In the genomic region with DNA sequence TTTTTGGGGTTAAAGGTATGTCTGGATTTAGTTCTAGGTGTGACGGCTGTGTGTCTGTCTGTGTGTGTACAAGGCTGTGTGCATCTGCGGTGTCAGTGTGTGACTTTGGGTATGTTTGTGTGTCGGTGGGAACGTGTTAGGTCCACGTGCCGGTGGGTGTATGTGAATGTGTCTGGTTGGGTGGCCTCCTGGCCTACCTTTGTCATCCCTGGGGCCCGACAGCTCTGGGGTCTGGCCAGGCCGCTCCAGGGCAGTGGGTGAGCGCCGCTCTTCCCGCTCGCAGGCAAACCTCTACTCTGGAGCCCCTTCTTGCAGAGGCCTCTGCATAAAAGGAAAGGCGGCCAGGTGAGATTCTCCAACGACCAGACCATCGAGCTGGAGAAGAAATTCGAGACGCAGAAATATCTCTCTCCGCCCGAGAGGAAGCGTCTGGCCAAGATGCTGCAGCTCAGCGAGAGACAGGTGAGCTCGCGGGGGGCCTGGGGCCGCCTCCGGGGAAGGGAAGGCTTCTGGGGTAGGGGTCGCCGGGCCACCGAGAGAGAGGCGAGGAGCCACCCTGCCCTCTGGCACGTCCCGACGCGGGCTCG, we compare ENCODE assay signal across 10 cellular contexts. TPM values are rescaled to one million over a fixed set of nuclear protein-coding genes. Genes with fewer than 3 reads are reported as not detected.
DNase-seq lines count a peak whose midpoint lies in the region; ATAC-seq and TF ChIP-seq lines count a peak whose summit lies in the region.
"Had no signal": no experiment of that assay in that cellular context is flagged by ENCODE, and none has a peak within 500 bp of the region (broad histone marks: within the 10 kb centered on the region; RNA-seq: fewer than 3 reads in every experiment).

No MANE protein-coding gene starts in this region.

- H3K79me2 ChIP-seq in OCI-LY3 (ENCODE audit: low read length) = peaks cover 30% of the 10 kb centered on the region

- H3K27ac ChIP-seq in CD8-positive, alpha-beta T cell (ENCODE audit: low read depth, low read length) = no peak overlapping the region
- no peak overlapping the region for H3K27ac ChIP-seq in OCI-LY3 (ENCODE audit: low read length)

- POLR2A ChIA-PET in CD8-positive, alpha-beta T cell (lab: Charles Lee) = no interaction called here

- intact Hi-C loops in CD8-positive, alpha-beta T cell (cut with DNase I, micrococcal nuclease) = no loop called here

- 0 out of 2 replicates have a peak overlapping the region, but pooled peaks have one; percentile 94 for H3K4me2 ChIP-seq in OCI-LY3 (ENCODE audit: low read length)

- H3K4me3 Mint-ChIP-seq in CD8-positive, alpha-beta T cell = peak overlapping the region; percentile 20
- peak overlapping the region; percentile 33 for H3K4me3 Mint-ChIP-seq in osteocyte (ENCODE audit: unreplicated experiment)

- DNase-seq in CD8-positive, alpha-beta T cell = no peak
- no peak for DNase-seq in fibroblast of pulmonary artery (ENCODE audit: low read depth)
- DNase-seq in osteocyte (ENCODE audit: extremely low spot score, unreplicated experiment) = no peak
- DNase-seq in stimulated activated CD4-positive, alpha-beta T cell treated with anti-CD3 and anti-CD28 coated beads, Interleukin-4, amount 100 ng/mL, for 1 hour = no peak
- DNase-seq in activated effector memory CD4-positive, alpha-beta T cell treated with Interleukin-2 at 50 U/mL for 16 hours = no peak
- DNase-seq in superior temporal gyrus (ENCODE audit: extremely low spot score) = no peak
- DNase-seq: NCI-H1092 treated with DMSO at 0.1 percent for 48 hours; stimulated activated CD4-positive, alpha-beta T cell treated with anti-CD3 and anti-CD28 coated beads, Interleukin-12 subunit alpha, Interleukin-12 subunit beta, amount 100 ng/mL, for 4 hours had no signal

- H3K4me3 ChIP-seq in CD8-positive, alpha-beta T cell (ENCODE audit: low read depth, low read length) = no peak overlapping the region
- H3K4me3 ChIP-seq in OCI-LY3 (ENCODE audit: low read length) (no peak overlapping the region), fibroblast of pulmonary artery (replicated peaks; ENCODE audit: low read depth, low read length) (peak overlapping the region; percentile 75)

- no peak for ATAC-seq in CD8-positive, alpha-beta T cell
- ATAC-seq in GM21423 (IDR thresholded peaks at IDR 0.05; ENCODE audit: unreplicated experiment) = no peak

- H3K27me3 ChIP-seq in CD8-positive, alpha-beta T cell (ENCODE audit: insufficient read depth, low read length) = peaks cover 33% of the 10 kb centered on the region
- H3K27me3 ChIP-seq in OCI-LY3 (ENCODE audit: low read depth, low read length) = no peaks in the 10 kb centered on the region

- H3K27me3 Mint-ChIP-seq in CD8-positive, alpha-beta T cell (ENCODE audit: low read depth) = peaks cover 60% of the 10 kb centered on the region
- H3K27me3 Mint-ChIP-seq in osteocyte (ENCODE audit: unreplicated experiment) = peaks cover 37% of the 10 kb centered on the region

- CTCF ChIA-PET in CD8-positive, alpha-beta T cell (lab: Charles Lee) = no interaction called here

- peaks cover 29% of the 10 kb centered on the region for H3K4me1 ChIP-seq in CD8-positive, alpha-beta T cell (ENCODE audit: insufficient read depth, low read length)
- peaks cover 24% of the 10 kb centered on the region for H3K4me1 ChIP-seq in OCI-LY3 (ENCODE audit: low read length)

- H3K9me3 ChIP-seq in CD8-positive, alpha-beta T cell (ENCODE audit: low read length) = no peaks in the 10 kb centered on the region
- no peaks in the 10 kb centered on the region for H3K9me3 ChIP-seq in OCI-LY3 (ENCODE audit: insufficient read depth, low read length)

- no peak overlapping the region for H3K9ac ChIP-seq in OCI-LY3 (ENCODE audit: low read length)

- H3K9me3 Mint-ChIP-seq in CD8-positive, alpha-beta T cell = no peaks in the 10 kb centered on the region
- H3K9me3 Mint-ChIP-seq in osteocyte (ENCODE audit: unreplicated experiment) = no peaks in the 10 kb centered on the region

- peaks cover 25% of the 10 kb centered on the region for H4K20me1 ChIP-seq in OCI-LY3 (ENCODE audit: insufficient read depth, low read length)

- no peak for TF ChIP-seq CTCF in CD8-positive, alpha-beta T cell (IDR thresholded peaks at IDR 0.05)
- TF ChIP-seq CTCF in OCI-LY3 (IDR thresholded peaks at IDR 0.05; ENCODE audit: low read depth, low read length) (no peak), fibroblast of pulmonary artery (IDR thresholded peaks at IDR 0.05; ENCODE audit: low read length, missing control alignments) (no peak), osteocyte (IDR thresholded peaks at IDR 0.05) (no peak)

- H2AFZ ChIP-seq in OCI-LY3 (ENCODE audit: low read depth, low read length) = no peak overlapping the region

- no peaks in the 10 kb centered on the region for H3K36me3 ChIP-seq in CD8-positive, alpha-beta T cell (ENCODE audit: insufficient read depth, low read length)
- H3K36me3 ChIP-seq in OCI-LY3 (replicated peaks; ENCODE audit: low read depth, low read length) = peaks cover 36% of the 10 kb centered on the region

- H3K27ac Mint-ChIP-seq in CD8-positive, alpha-beta T cell = no peak overlapping the region
- no peak overlapping the region for H3K27ac Mint-ChIP-seq in osteocyte (ENCODE audit: unreplicated experiment)

- no peaks in the 10 kb centered on the region for H3K36me3 Mint-ChIP-seq in CD8-positive, alpha-beta T cell
- H3K36me3 Mint-ChIP-seq in osteocyte (ENCODE audit: unreplicated experiment) = no peaks in the 10 kb centered on the region

- peaks cover 25% of the 10 kb centered on the region for H3K4me1 Mint-ChIP-seq in CD8-positive, alpha-beta T cell (ENCODE audit: low read depth)
- H3K4me1 Mint-ChIP-seq in osteocyte (ENCODE audit: unreplicated experiment) = peaks cover 7% of the 10 kb centered on the region

RNA-seq across cellular contexts. Expression of a gene that starts 2.4 kb away (rescaled TPM):
- 1 to 10 TPM; 2.0 to 2.2 TPM for total RNA-seq in CD8-positive, alpha-beta T cell
- total RNA-seq in osteocyte = 1.2 and 1.7 TPM in 2 replicates
